Comparison of ENCODE assay signal across 8 cellular contexts in the genomic region with DNA sequence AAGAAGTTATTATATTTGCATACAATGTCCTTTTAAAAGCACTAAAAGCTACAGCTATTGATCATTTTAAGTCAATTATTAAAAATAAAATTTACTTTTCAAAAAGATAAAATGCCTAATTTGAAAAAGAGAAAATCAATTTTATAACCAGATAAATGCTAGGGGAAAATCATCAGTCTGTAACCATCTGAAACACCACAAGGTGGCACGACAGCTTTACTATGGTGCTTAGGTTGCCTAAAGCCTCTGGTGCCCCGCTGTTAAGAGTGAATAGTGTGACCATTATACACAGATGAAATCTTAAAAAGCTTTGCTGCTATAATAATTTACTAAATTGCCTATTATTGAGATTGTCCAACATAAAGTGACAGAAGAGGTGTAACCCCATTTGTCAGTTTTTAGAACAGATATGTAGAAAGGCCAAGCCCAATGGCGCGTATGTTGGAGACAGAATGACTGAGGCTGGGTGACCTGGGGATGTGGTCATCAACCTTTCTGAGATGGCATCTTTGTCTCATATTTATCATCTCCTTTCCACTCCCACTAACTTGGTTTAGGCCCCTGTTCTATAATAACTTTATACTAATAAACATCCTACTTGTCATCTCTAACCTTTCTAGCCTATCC.
A peak's percentile ranks its signal among the peaks of the same experiment; 100 is the strongest.
DNase-seq lines count a peak whose midpoint lies in the region; ATAC-seq, FAIRE-seq and TF ChIP-seq lines count a peak whose summit lies in the region.

No MANE protein-coding gene starts in this region.

- H3K36me3 ChIP-seq in bronchial epithelial cell (ENCODE audit: control insufficient read depth, insufficient read depth, low read length) (no peaks in the 10 kb centered on the region), HepG2 (replicated peaks in 1 of 2; ENCODE audit: control insufficient read depth in 1 of 2, insufficient read depth in 2 of 2, low read length in 2 of 2) (no peaks in the 10 kb centered on the region)

- H4K20me1 ChIP-seq in HepG2 (ENCODE audit: insufficient read depth, low read length), result no peaks in the 10 kb centered on the region

- in situ Hi-C loops in HepG2 (cut with HindIII; ENCODE audit: extremely low pct_ligation_motif_present, low pct_unique_long_range_greater_than_20kb), result loop anchor here (5.0 kb wide), 2 partner anchors 92 to 182 kb away; no protein-coding TSS in a partner anchor

- FAIRE-seq in bronchial epithelial cell (lab: Jason Lieb, UNC) (no peak), HepG2 (lab: Jason Lieb, UNC) (peak; percentile 36)

- TF ChIP-seq EP300 in HepG2 (IDR thresholded peaks at IDR 0.05; ENCODE audit: low read depth in 2 of 2, low read length in 2 of 2) (no peak), HepG2 (CRISPR knock-in tag; IDR thresholded peaks at IDR 0.05; ENCODE audit: borderline replicate concordance) (no peak)

- TF ChIP-seq POLR2A in HepG2 (IDR thresholded peaks at IDR 0.05; ENCODE audit: insufficient read depth in 1 of 2, low read depth in 2 of 2, low read length in 2 of 2), result no peak

- DNase-seq in COLO668 (lab: John Stamatoyannopoulos, UW; ENCODE audit: unreplicated experiment) (peak; percentile 21), NCI-H69 (lab: John Stamatoyannopoulos, UW) (peak; percentile 77), bronchial epithelial cell (ENCODE audit: low read depth) (peak; percentile 46), HepG2 (ENCODE audit: low spot score) (peak; percentile 37), NCI-H526 treated with DMSO at 0.1 percent for 48 hours (lab: John Stamatoyannopoulos, UW) (no peak)
- no peak for DNase-seq in NK-92 treated with Interleukin-12 subunit alpha and Interleukin-12 subunit beta, amount 100 ng/mL, for 24 hours (lab: John Stamatoyannopoulos, UW)

- H3K27me3 ChIP-seq in bronchial epithelial cell (ENCODE audit: control insufficient read depth, insufficient read depth, low read length) (no peaks in the 10 kb centered on the region), HepG2 (ENCODE audit: control insufficient read depth in 1 of 2, insufficient read depth in 2 of 2, low read length in 2 of 2) (no peaks in the 10 kb centered on the region; a peak in 1 of 5 replicates)

- no peak overlapping the region for H2AFZ ChIP-seq in HepG2 (ENCODE audit: low read length)

- intact Hi-C loops in HepG2 (cut with micrococcal nuclease; ENCODE audit: unreplicated experiment), result loop anchor here (1.0 kb wide), 2 partner anchors 92 to 184 kb away; no protein-coding TSS in a partner anchor

- TF ChIP-seq CTCF in bronchial epithelial cell (IDR thresholded peaks at IDR 0.05; ENCODE audit: insufficient read depth, low read length, severe bottlenecking) (peak; percentile 44), HepG2 (CRISPR knock-in tag; IDR thresholded peaks at IDR 0.05) (peak; percentile 82)

- H3K9me3 ChIP-seq in HepG2 (ENCODE audit: low read length), result no peaks in the 10 kb centered on the region

- no peak overlapping the region for H3K27ac ChIP-seq in HepG2 (ENCODE audit: extremely low read length, insufficient read depth, low read length)

- no peaks in the 10 kb centered on the region for H3K4me1 ChIP-seq in HepG2 (ENCODE audit: insufficient read depth, low read length)

- POLR2A ChIA-PET in HepG2 (lab: Yijun Ruan, JAX), result no interaction called here

- H3K9ac ChIP-seq in HepG2 (ENCODE audit: insufficient read depth, low read depth, low read length), result no peak overlapping the region

- H3K79me2 ChIP-seq in HepG2 (ENCODE audit: insufficient read depth, low read length), result no peaks in the 10 kb centered on the region

- 47% methylated on average over 4 of the region's 4 CpGs for WGBS in HepG2 (ENCODE audit: low lambda C conversion rate)

- CTCF ChIA-PET in HepG2 (lab: Yijun Ruan, JAX; ENCODE audit: low intra/inter-chr PET ratio, low total read pairs), result interaction anchor here (3.2 to 4.9 kb wide), 3 partner anchors 21 to 183 kb away, joined by 26 to 88 read pairs (median 82); no protein-coding TSS in a partner anchor

- BruUV-seq in HepG2 (replicated peaks; lab: Mats Ljungman, UMichigan), result no TSS peak

- TF ChIP-seq RAD21 in HepG2 (CRISPR knock-in tag; IDR thresholded peaks at IDR 0.05), result peak; percentile 72

- H3K4me3 ChIP-seq in bronchial epithelial cell (ENCODE audit: low read depth, low read length) (no peak overlapping the region), HepG2 (replicated peaks in 1 of 3; ENCODE audit: insufficient read depth in 1 of 3, low read depth in 2 of 3, low read length in 3 of 3) (no peak overlapping the region)

- ATAC-seq in GM18508 (IDR thresholded peaks at IDR 0.05; ENCODE audit: insufficient read depth, unreplicated experiment) (peak; percentile 54), HG02884 (IDR thresholded peaks at IDR 0.05; ENCODE audit: unreplicated experiment) (peak; percentile 83), HepG2 (peak; percentile 95)

- no peak overlapping the region for H3K4me2 ChIP-seq in HepG2 (ENCODE audit: low read depth, low read length)

TF ChIP-seq in HepG2, 621 proteins besides CTCF, POLR2A, EP300 and RAD21 (continues in another document):
- no peak for TF ChIP-seq ZNF709 (CRISPR knock-in tag; IDR thresholded peaks at IDR 0.05)
- TF ChIP-seq, protein P1, sequence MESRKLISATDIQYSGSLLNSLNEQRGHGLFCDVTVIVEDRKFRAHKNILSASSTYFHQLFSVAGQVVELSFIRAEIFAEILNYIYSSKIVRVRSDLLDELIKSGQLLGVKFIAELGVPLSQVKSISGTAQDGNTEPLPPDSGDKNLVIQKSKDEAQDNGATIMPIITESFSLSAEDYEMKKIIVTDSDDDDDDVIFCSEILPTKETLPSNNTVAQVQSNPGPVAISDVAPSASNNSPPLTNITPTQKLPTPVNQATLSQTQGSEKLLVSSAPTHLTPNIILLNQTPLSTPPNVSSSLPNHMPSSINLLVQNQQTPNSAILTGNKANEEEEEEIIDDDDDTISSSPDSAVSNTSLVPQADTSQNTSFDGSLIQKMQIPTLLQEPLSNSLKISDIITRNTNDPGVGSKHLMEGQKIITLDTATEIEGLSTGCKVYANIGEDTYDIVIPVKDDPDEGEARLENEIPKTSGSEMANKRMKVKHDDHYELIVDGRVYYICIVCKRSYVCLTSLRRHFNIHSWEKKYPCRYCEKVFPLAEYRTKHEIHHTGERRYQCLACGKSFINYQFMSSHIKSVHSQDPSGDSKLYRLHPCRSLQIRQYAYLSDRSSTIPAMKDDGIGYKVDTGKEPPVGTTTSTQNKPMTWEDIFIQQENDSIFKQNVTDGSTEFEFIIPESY (CRISPR knock-in tag; IDR thresholded peaks at IDR 0.05), result no peak
- TF ChIP-seq ZNF713 (CRISPR knock-in tag; IDR thresholded peaks at IDR 0.05), result no peak
- TF ChIP-seq, protein P2, sequence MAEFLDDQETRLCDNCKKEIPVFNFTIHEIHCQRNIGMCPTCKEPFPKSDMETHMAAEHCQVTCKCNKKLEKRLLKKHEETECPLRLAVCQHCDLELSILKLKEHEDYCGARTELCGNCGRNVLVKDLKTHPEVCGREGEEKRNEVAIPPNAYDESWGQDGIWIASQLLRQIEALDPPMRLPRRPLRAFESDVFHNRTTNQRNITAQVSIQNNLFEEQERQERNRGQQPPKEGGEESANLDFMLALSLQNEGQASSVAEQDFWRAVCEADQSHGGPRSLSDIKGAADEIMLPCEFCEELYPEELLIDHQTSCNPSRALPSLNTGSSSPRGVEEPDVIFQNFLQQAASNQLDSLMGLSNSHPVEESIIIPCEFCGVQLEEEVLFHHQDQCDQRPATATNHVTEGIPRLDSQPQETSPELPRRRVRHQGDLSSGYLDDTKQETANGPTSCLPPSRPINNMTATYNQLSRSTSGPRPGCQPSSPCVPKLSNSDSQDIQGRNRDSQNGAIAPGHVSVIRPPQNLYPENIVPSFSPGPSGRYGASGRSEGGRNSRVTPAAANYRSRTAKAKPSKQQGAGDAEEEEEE (CRISPR knock-in tag; IDR thresholded peaks at IDR 0.05; ENCODE audit: borderline replicate concordance), result no peak
- no peak for TF ChIP-seq ZNF230 (CRISPR knock-in tag; IDR thresholded peaks at IDR 0.05)
- TF ChIP-seq CEBPB (IDR thresholded peaks at IDR 0.05; ENCODE audit: borderline replicate concordance, low read depth, low read length), result no peak
- no peak for TF ChIP-seq GATAD2A (CRISPR knock-in tag; IDR thresholded peaks at IDR 0.05)
- 0 out of 2 replicates have a peak, but pooled peaks have one; percentile 40 for TF ChIP-seq ZNF24 (IDR thresholded peaks at IDR 0.05)
- TF ChIP-seq KLF12 (CRISPR knock-in tag; IDR thresholded peaks at IDR 0.05; ENCODE audit: borderline replicate concordance), result no peak
- TF ChIP-seq ZNF83 (CRISPR knock-in tag; IDR thresholded peaks at IDR 0.05; ENCODE audit: borderline replicate concordance), result no peak
- no peak for TF ChIP-seq ZNF510 (CRISPR knock-in tag; IDR thresholded peaks at IDR 0.05; ENCODE audit: low read depth)
- TF ChIP-seq NCOA5 (CRISPR knock-in tag; IDR thresholded peaks at IDR 0.05), result no peak
- no peak for TF ChIP-seq ZNF746 (CRISPR knock-in tag; IDR thresholded peaks at IDR 0.05)
- TF ChIP-seq, protein P3, sequence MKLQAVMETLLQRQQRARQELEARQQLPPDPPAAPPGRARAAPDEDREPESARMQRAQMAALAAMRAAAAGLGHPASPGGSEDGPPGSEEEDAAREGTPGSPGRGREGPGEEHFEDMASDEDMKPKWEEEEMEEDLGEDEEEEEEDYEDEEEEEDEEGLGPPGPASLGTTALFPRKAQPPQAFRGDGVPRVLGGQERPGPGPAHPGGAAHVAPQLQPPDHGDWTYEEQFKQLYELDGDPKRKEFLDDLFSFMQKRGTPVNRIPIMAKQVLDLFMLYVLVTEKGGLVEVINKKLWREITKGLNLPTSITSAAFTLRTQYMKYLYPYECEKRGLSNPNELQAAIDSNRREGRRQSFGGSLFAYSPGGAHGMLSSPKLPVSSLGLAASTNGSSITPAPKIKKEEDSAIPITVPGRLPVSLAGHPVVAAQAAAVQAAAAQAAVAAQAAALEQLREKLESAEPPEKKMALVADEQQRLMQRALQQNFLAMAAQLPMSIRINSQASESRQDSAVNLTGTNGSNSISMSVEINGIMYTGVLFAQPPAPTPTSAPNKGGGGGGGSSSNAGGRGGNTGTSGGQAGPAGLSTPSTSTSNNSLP (IDR thresholded peaks at IDR 0.05; ENCODE audit: low read depth, low read length), result peak; percentile 30; the same call in 1 of the 2 replicates
- TF ChIP-seq, protein P4, sequence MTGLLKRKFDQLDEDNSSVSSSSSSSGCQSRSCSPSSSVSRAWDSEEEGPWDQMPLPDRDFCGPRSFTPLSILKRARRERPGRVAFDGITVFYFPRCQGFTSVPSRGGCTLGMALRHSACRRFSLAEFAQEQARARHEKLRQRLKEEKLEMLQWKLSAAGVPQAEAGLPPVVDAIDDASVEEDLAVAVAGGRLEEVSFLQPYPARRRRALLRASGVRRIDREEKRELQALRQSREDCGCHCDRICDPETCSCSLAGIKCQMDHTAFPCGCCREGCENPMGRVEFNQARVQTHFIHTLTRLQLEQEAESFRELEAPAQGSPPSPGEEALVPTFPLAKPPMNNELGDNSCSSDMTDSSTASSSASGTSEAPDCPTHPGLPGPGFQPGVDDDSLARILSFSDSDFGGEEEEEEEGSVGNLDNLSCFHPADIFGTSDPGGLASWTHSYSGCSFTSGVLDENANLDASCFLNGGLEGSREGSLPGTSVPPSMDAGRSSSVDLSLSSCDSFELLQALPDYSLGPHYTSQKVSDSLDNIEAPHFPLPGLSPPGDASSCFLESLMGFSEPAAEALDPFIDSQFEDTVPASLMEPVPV (CRISPR knock-in tag; IDR thresholded peaks at IDR 0.05), result no peak
- TF ChIP-seq MLLT10 (CRISPR knock-in tag; IDR thresholded peaks at IDR 0.05), result no peak

Comparison
In these comparisons a context has a peak if more than half of its experiments do, and no peak if none do; other contexts are left out.
1. DNase-seq: peak in COLO668 (single experiment), NCI-H69 (single experiment), bronchial epithelial cell (single experiment) and HepG2 (single experiment); none in NK-92 treated with Interleukin-12 subunit alpha and Interleukin-12 subunit beta, amount 100 ng/mL, for 24 hours (single experiment) and NCI-H526 treated with DMSO at 0.1 percent for 48 hours (single experiment).
2. Peak in every context shown above with its lines, with median percentiles within 50 percentile points of each other: ATAC-seq.